Comparison of ENCODE assay signal across 1 cellular context in genomic region chr11:59660621-59661020, GRCh38.
A peak's percentile ranks its signal among the peaks of the same experiment; 100 is the strongest.
TF ChIP-seq lines count a peak whose summit lies in the region.

No MANE protein-coding gene starts in this region.

TF ChIP-seq in GM12878, 131 proteins besides CTCF, POLR2A, EP300 and RAD21:
- peak; percentile 46; the same call in 1 of the 2 replicates for TF ChIP-seq SPI1 (IDR thresholded peaks at IDR 0.05; ENCODE audit: borderline replicate concordance, insufficient read depth, low read depth, low read length)
- TF ChIP-seq IRF5 (IDR thresholded peaks at IDR 0.05; ENCODE audit: borderline replicate concordance) = no peak
- no peak for TF ChIP-seq HSF1 (IDR thresholded peaks at IDR 0.05; ENCODE audit: low read depth, low read length)
- TF ChIP-seq MTA2 (IDR thresholded peaks at IDR 0.05; ENCODE audit: low read depth) = no peak
- no peak for TF ChIP-seq TCF7 (IDR thresholded peaks at IDR 0.05; ENCODE audit: borderline replicate concordance)
